Comparison of ENCODE assay signal across 33 cellular contexts in the genomic region with DNA sequence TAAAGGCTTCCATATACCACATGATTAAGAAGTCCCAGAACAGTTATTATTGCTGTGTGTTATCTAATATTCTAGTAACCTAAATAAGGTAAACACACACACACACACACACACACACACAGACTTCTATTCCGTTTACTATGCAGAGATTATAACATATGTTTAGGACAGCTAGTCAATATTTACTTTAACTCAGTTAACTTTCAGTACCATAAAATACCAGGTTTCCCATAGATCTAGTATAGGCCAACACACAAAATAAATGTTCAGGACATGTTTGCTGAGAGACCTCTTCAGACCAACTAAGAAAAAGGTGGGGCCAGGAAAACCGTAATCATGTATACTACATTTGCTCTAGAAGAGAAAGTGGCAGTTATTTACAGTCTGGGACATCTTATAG.
"Had no signal": no experiment of that assay in that cellular context is flagged by ENCODE, and none has a peak within 500 bp of the region (broad histone marks: within the 10 kb centered on the region; RNA-seq: fewer than 3 reads in every experiment).

No MANE protein-coding gene starts in this region.

- H3K9me3 ChIP-seq: MG63 had no signal

- H3K4me2 ChIP-seq: KMS-11 had no signal

- H3K36me3 ChIP-seq: MG63 had no signal

- DNase-seq: Karpas-422, Kasumi-1, MG63, MM.1S, MV-4-11, NCI-H1048, NCI-H1092, NCI-H1092 treated with DMSO at 0.1 percent for 48 hours, NCI-H1105, NCI-H1105 treated with DMSO at 0.1 percent for 48 hours, NCI-H1417 treated with DMSO at 0.1 percent for 48 hours, NCI-H1436, NCI-H1436 treated with DMSO at 0.1 percent for 48 hours, NCI-H146, NCI-H1694, NCI-H1694 treated with DMSO at 0.1 percent for 48 hours, NCI-H187, NCI-H187 treated with DMSO at 0.1 percent for 48 hours, NCI-H1930, NCI-H2029, NCI-H2029 treated with DMSO at 0.1 percent for 48 hours, NCI-H2081, NCI-H2081 treated with DMSO at 0.1 percent for 48 hours, NCI-H2107, NCI-H2171, NCI-H2171 treated with DMSO at 0.1 percent for 48 hours, NCI-H2227 treated with DMSO at 0.1 percent for 48 hours, NCI-H226, NCI-H345, NCI-H446, NCI-H446 treated with DMSO at 0.1 percent for 48 hours, NCI-H510A had no signal

- H3K27ac ChIP-seq: KMS-11 had no signal

- H3K4me3 ChIP-seq: MG63 had no signal
